In the genomic region with DNA sequence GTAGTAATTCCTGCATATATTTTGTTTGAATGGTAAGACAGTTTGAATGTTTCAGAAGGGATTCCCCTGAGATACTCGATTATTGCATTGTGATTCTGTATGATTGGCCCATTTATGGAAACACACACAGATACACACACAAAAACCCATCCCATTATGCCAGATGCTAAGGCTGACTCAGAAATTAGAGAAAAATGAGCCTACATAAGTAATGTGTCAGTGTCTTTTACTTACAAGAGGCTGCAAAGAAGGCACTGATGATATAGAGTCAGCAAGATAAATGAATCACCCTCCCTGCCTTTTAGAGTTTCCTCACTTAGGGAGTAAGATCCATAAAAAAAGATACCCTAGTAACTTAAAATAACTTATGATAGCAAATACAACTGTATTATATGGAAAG, we compare ENCODE assay signal across 22 cellular contexts.
"Had no signal": no experiment of that assay in that cellular context is flagged by ENCODE, and none has a peak within 500 bp of the region (broad histone marks: within the 10 kb centered on the region; RNA-seq: fewer than 3 reads in every experiment).

No MANE protein-coding gene starts in this region.

- H3K27me3 ChIP-seq: adrenal gland, body of pancreas, gastroesophageal sphincter, stomach, tibial artery had no signal

- H3K4me3 ChIP-seq: adrenal gland, body of pancreas, coronary artery, gastroesophageal sphincter, lower lobe of right lung, stomach, tibial artery had no signal

- H3K27ac ChIP-seq: adrenal gland, body of pancreas, coronary artery, gastroesophageal sphincter, lower lobe of right lung, stomach, tibial artery had no signal

- H3K4me1 ChIP-seq: adrenal gland, body of pancreas, gastroesophageal sphincter, lower lobe of right lung, stomach, tibial artery had no signal

- ATAC-seq: activated T-cell treated with anti-CD3 and anti-CD28 coated beads, Interleukin-2, amount 50 U/mL, for 4 hours; body of pancreas; gastroesophageal sphincter; left colon; lower lobe of right lung; sciatic nerve; WTC11 had no signal

- DNase-seq: activated CD4-positive, alpha-beta memory T cell treated with anti-CD3 and anti-CD28 coated beads, Interleukin-2, amount 10 ng/mL, durations not matched to agents 7 days and 5 days; activated CD4-positive, alpha-beta T cell treated with anti-CD3 and anti-CD28 coated beads for 4 hours; activated effector memory CD4-positive, alpha-beta T cell treated with Interleukin-2 at 50 U/mL for 16 hours; activated naive CD4-positive, alpha-beta T cell treated with anti-CD3 and anti-CD28 coated beads, Interleukin-2, amount 50 U/mL, for 16 hours; activated T-cell treated with anti-CD3 and anti-CD28 coated beads, Interleukin-2, amount 50 U/mL, for 4 hours; adrenal gland; body of pancreas; effector CD4-positive, alpha-beta T cell; left colon; lower lobe of right lung; midbrain; stimulated activated CD4-positive, alpha-beta T cell treated with anti-CD3 and anti-CD28 coated beads, Interleukin-1b, Interleukin-23, amount 100 ng/mL, for 48 hours; stomach; T-helper 2 cell; tibial artery had no signal

- H3K36me3 ChIP-seq: adrenal gland, gastroesophageal sphincter, lower lobe of right lung, stomach, tibial artery had no signal

- FAIRE-seq: endothelial cell of umbilical vein, islet of Langerhans, urothelium cell line had no signal

- H3K9me3 ChIP-seq: adrenal gland, body of pancreas, gastroesophageal sphincter, lower lobe of right lung, stomach, tibial artery had no signal
